ENCODE assay signal across 1 cellular context in the genomic region with DNA sequence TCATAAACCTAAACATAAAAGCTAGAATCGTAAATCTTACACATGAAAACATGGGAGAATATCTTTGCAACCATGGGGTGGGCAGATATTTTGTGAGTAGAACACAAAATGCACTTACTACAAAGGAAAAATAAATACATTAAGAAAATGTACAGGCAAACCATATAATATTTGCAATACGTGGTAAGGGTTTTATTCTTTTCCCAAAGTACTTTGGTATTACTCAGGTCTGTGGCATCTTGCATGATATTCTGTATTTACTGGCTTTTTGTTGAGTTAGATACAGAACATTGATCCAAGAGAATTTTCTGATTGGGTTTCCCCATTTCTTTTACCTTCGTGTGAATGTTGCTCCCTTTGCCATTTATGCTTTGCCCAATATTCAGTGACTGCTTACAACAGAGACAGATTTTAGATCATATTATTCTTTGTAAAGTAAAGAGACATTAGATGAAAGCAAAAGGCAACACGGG.
TF ChIP-seq lines count a peak whose summit lies in the region.

No MANE protein-coding gene starts in this region.

TF ChIP-seq in HepG2, 621 proteins besides CTCF, POLR2A, EP300 and RAD21:
- TF ChIP-seq, protein P1, sequence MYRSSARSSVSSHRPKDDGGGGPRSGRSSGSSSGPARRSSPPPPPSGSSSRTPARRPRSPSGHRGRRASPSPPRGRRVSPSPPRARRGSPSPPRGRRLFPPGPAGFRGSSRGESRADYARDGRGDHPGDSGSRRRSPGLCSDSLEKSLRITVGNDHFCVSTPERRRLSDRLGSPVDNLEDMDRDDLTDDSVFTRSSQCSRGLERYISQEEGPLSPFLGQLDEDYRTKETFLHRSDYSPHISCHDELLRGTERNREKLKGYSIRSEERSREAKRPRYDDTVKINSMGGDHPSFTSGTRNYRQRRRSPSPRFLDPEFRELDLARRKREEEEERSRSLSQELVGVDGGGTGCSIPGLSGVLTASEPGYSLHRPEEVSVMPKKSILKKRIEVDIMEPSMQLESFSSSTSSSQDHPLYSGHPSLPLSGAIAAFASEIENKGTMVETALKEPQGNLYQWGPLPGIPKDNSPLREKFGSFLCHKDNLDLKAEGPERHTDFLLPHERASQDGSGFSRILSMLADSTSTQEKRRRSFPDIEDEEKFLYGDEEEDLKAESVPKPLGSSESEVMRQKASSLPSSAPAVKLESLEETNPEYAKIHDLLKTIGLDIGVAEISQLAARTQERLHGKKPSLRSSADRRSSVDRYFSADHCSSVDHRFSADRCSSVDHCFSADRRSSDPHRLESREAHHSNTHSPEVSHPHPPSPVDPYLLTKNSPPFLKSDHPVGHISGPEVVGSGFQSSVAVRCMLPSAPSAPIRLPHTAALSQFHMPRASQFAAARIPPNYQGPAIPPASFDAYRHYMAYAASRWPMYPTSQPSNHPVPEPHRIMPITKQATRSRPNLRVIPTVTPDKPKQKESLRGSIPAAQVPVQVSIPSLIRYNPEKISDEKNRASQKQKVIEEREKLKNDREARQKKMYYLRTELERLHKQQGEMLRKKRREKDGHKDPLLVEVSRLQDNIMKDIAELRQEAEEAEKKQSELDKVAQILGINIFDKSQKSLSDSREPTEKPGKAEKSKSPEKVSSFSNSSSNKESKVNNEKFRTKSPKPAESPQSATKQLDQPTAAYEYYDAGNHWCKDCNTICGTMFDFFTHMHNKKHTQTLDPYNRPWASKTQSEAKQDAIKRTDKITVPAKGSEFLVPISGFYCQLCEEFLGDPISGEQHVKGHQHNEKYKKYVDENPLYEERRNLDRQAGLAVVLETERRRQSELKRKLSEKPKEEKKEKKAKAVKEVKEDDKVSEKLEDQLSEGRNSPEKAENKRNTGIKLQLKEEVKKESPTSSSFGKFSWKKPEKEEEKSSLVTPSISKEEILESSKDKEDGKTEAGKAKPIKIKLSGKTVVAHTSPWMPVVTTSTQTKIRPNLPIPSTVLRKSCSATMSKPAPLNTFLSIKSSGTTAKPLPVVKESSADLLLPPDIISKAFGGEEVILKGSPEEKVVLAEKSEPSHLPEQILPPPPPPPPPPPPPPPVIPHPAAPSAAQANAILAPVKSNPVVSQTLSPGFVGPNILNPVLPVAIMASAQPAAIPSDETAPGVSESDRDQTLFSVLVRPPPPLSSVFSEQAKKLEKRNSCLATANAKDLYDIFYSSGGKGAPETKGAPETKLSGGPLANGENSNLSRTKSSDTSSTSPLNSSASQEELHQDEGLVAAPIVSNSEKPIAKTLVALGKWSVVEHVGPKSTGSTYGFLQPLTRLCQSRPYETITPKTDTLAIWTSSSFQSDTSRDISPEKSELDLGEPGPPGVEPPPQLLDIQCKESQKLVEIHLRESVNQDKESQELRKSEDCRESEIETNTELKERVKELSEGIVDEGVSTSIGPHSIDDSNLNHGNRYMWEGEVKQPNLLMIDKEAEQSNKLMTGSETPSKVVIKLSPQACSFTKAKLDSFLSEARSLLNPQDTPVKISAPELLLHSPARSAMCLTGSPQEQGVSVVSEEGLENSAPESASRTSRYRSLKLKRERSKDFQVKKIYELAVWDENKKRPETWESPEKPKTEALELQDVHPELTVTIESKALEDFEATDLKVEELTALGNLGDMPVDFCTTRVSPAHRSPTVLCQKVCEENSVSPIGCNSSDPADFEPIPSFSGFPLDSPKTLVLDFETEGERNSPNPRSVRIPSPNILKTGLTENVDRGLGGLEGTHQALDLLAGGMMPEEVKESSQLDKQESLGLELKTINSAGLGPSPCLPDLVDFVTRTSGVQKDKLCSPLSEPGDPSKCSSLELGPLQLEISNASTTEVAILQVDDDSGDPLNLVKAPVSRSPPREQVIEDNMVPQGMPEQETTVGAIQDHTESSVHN (CRISPR knock-in tag; IDR thresholded peaks at IDR 0.05), result no peak
- TF ChIP-seq CREB1 (IDR thresholded peaks at IDR 0.05) (no peak), CREB1 (CRISPR knock-in tag; IDR thresholded peaks at IDR 0.05) (0 out of 2 replicates have a peak, but pooled peaks have one; percentile 26), CHD4 (IDR thresholded peaks at IDR 0.05; ENCODE audit: borderline replicate concordance, low read length) (0 out of 2 replicates have a peak, but pooled peaks have one; percentile 13), ZNF451 (CRISPR knock-in tag; IDR thresholded peaks at IDR 0.05) (no peak), GABPA (IDR thresholded peaks at IDR 0.05; ENCODE audit: low read depth, low read length) (no peak), GABPA (CRISPR knock-in tag; IDR thresholded peaks at IDR 0.05; ENCODE audit: low read depth) (0 out of 2 replicates have a peak, but pooled peaks have one; percentile 15)
